31 cellular contexts compared by ENCODE assay signal in the genomic region with DNA sequence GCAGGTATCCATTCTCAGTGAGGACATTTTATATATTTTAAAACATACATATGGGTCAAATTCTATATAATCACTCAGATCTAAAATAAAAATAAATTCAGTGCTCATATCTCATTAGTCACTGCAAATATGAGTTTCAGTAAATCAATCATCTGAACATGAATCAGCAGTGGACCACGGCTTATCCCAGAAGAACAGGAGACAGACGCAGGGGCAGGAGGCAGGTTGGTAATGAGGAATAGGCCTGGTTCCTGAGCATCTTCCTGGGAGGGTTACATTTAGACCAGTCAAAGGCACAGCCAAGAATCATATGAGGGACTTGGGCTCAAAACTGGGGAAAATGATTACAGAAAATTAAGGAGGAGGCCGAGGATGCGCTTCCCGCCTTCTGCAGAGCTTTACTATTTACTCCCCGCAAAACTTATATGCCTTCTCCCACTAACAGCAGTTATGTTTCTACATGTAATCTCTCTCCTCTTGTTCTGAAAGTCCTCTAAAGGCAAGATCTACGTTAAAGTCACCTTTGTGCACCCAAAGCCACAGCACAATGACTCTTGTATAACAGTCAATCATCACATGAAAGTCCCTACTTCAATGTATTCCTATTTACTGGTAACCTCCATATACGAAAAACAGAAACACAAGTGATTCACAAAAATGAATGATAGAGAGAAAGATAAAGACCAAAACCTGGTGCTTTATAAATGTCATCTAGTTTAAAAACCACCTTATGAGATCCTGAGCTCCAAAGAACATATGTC. TPM values are rescaled to one million over a fixed set of nuclear protein-coding genes. Genes with fewer than 3 reads are reported as not detected.
"Had no signal": no experiment of that assay in that cellular context is flagged by ENCODE, and none has a peak within 500 bp of the region (broad histone marks: within the 10 kb centered on the region; RNA-seq: fewer than 3 reads in every experiment).

No MANE protein-coding gene starts in this region.

- H3K36me3 ChIP-seq: brain microvascular endothelial cell had no signal

- ATAC-seq: activated CD8-positive, alpha-beta memory T cell treated with anti-CD3 and anti-CD28 coated beads, Interleukin-2, amount 10 ng/mL, durations not matched to agents 7 days and 5 days; activated CD8-positive, alpha-beta T cell treated with anti-CD3 and anti-CD28 coated beads, Interleukin-2, amount 10 ng/mL, durations not matched to agents 7 days and 5 days; activated naive CD4-positive, alpha-beta T cell treated with anti-CD3 and anti-CD28 coated beads, Interleukin-2, amount 50 U/mL, for 72 hours; effector memory CD8-positive, alpha-beta T cell; foreskin keratinocyte; gastrocnemius medialis; heart left ventricle; T-cell had no signal

- H3K9me3 ChIP-seq: ascending aorta, esophagus muscularis mucosa, gastrocnemius medialis, heart left ventricle had no signal

- H3K27me3 Mint-ChIP-seq: activated CD4-positive, alpha-beta memory T cell treated with anti-CD3 and anti-CD28 coated beads for 36 hours; activated CD8-positive, alpha-beta memory T cell treated with anti-CD3 and anti-CD28 coated beads, Interleukin-2, amount 10 ng/mL, durations not matched to agents 7 days and 5 days; activated naive CD4-positive, alpha-beta T cell treated with anti-CD3 and anti-CD28 coated beads, Interleukin-2, amount 10 ng/mL, durations not matched to agents 7 days and 5 days; activated naive CD8-positive, alpha-beta T cell treated with anti-CD3 and anti-CD28 coated beads, Interleukin-2, amount 10 ng/mL, durations not matched to agents 7 days and 5 days; central memory CD8-positive, alpha-beta T cell; effector memory CD8-positive, alpha-beta T cell; T-cell had no signal

- H3K4me3 ChIP-seq: ascending aorta, esophagus muscularis mucosa, gastrocnemius medialis, heart left ventricle had no signal

- H3K9me3 Mint-ChIP-seq: activated CD4-positive, alpha-beta memory T cell treated with anti-CD3 and anti-CD28 coated beads for 36 hours; activated naive CD4-positive, alpha-beta T cell treated with anti-CD3 and anti-CD28 coated beads, Interleukin-2, amount 10 ng/mL, durations not matched to agents 7 days and 5 days; activated naive CD4-positive, alpha-beta T cell treated with anti-CD3 and anti-CD28 coated beads, Interleukin-2, amount 50 U/mL, for 72 hours; activated naive CD8-positive, alpha-beta T cell treated with anti-CD3 and anti-CD28 coated beads, Interleukin-2, amount 10 ng/mL, durations not matched to agents 7 days and 5 days; central memory CD8-positive, alpha-beta T cell; effector memory CD8-positive, alpha-beta T cell; T-cell; T-helper 1 cell treated with Interleukin-12 subunit alpha and Interleukin-12 subunit beta and Interleukin-4 antibody, amounts not matched to agents 30 μg/mL and 1 μg/mL, for 36 hours had no signal

- H3K4me3 Mint-ChIP-seq: activated CD4-positive, alpha-beta memory T cell treated with anti-CD3 and anti-CD28 coated beads for 36 hours; activated CD8-positive, alpha-beta memory T cell treated with anti-CD3 and anti-CD28 coated beads, Interleukin-2, amount 10 ng/mL, durations not matched to agents 7 days and 5 days; activated CD8-positive, alpha-beta T cell treated with anti-CD3 and anti-CD28 coated beads, Interleukin-2, amount 10 ng/mL, durations not matched to agents 7 days and 5 days; activated naive CD4-positive, alpha-beta T cell treated with anti-CD3 and anti-CD28 coated beads, Interleukin-2, amount 10 ng/mL, durations not matched to agents 7 days and 5 days; activated naive CD8-positive, alpha-beta T cell treated with anti-CD3 and anti-CD28 coated beads, Interleukin-2, amount 10 ng/mL, durations not matched to agents 7 days and 5 days; central memory CD8-positive, alpha-beta T cell; effector memory CD8-positive, alpha-beta T cell; T-cell; T-helper 1 cell treated with Interleukin-12 subunit alpha and Interleukin-12 subunit beta and Interleukin-4 antibody, amounts not matched to agents 30 μg/mL and 1 μg/mL, for 36 hours had no signal

- H3K27ac Mint-ChIP-seq: activated CD4-positive, alpha-beta memory T cell treated with anti-CD3 and anti-CD28 coated beads for 36 hours; activated CD8-positive, alpha-beta memory T cell treated with anti-CD3 and anti-CD28 coated beads, Interleukin-2, amount 10 ng/mL, durations not matched to agents 7 days and 5 days; activated CD8-positive, alpha-beta T cell treated with anti-CD3 and anti-CD28 coated beads, Interleukin-2, amount 10 ng/mL, durations not matched to agents 7 days and 5 days; activated naive CD4-positive, alpha-beta T cell treated with anti-CD3 and anti-CD28 coated beads, Interleukin-2, amount 10 ng/mL, durations not matched to agents 7 days and 5 days; activated naive CD4-positive, alpha-beta T cell treated with anti-CD3 and anti-CD28 coated beads, Interleukin-2, amount 50 U/mL, for 72 hours; activated naive CD8-positive, alpha-beta T cell treated with anti-CD3 and anti-CD28 coated beads, Interleukin-2, amount 10 ng/mL, durations not matched to agents 7 days and 5 days; effector memory CD8-positive, alpha-beta T cell; T-cell; T-helper 1 cell treated with Interleukin-12 subunit alpha and Interleukin-12 subunit beta and Interleukin-4 antibody, amounts not matched to agents 30 μg/mL and 1 μg/mL, for 36 hours had no signal

- DNase-seq: activated CD4-positive, alpha-beta memory T cell treated with anti-CD3 and anti-CD28 coated beads for 36 hours; activated CD4-positive, alpha-beta T cell treated with anti-CD3 and anti-CD28 coated beads for 1 hour; activated CD4-positive, alpha-beta T cell treated with anti-CD3 and anti-CD28 coated beads for 48 hours; activated CD8-positive, alpha-beta memory T cell treated with anti-CD3 and anti-CD28 coated beads, Interleukin-2, amount 10 ng/mL, durations not matched to agents 7 days and 5 days; activated CD8-positive, alpha-beta memory T cell treated with anti-CD3 and anti-CD28 coated beads, Interleukin-2, amount 50 U/mL, for 4 hours; activated CD8-positive, alpha-beta T cell treated with anti-CD3 and anti-CD28 coated beads, Interleukin-2, amount 10 ng/mL, durations not matched to agents 7 days and 5 days; activated gamma-delta T cell; activated naive CD4-positive, alpha-beta T cell; activated naive CD4-positive, alpha-beta T cell treated with anti-CD3 and anti-CD28 coated beads, Interleukin-2, amount 10 ng/mL, durations not matched to agents 7 days and 5 days; activated naive CD8-positive, alpha-beta T cell treated with anti-CD3 and anti-CD28 coated beads, Interleukin-2, amount 10 ng/mL, durations not matched to agents 7 days and 5 days; activated T-cell treated with anti-CD3 and anti-CD28 coated beads, Interleukin-2, amount 50 U/mL, for 1 hour; brain microvascular endothelial cell; cortex of kidney; dermis blood vessel endothelial cell; effector CD4-positive, alpha-beta T cell; effector memory CD8-positive, alpha-beta T cell; erythroblast; foreskin keratinocyte; gastrocnemius medialis; glutamatergic neuron; heart left ventricle; SW 1271; T-cell; T1000 had no signal

- H3K27me3 ChIP-seq: ascending aorta, brain microvascular endothelial cell, esophagus muscularis mucosa, foreskin keratinocyte, gastrocnemius medialis, heart left ventricle had no signal

- H3K27ac ChIP-seq: ascending aorta, brain microvascular endothelial cell, esophagus muscularis mucosa, foreskin keratinocyte, gastrocnemius medialis, heart left ventricle had no signal

- H3K4me1 Mint-ChIP-seq: activated CD8-positive, alpha-beta memory T cell treated with anti-CD3 and anti-CD28 coated beads, Interleukin-2, amount 10 ng/mL, durations not matched to agents 7 days and 5 days; activated naive CD4-positive, alpha-beta T cell treated with anti-CD3 and anti-CD28 coated beads, Interleukin-2, amount 10 ng/mL, durations not matched to agents 7 days and 5 days; activated naive CD8-positive, alpha-beta T cell treated with anti-CD3 and anti-CD28 coated beads, Interleukin-2, amount 10 ng/mL, durations not matched to agents 7 days and 5 days had no signal

- H3K4me1 ChIP-seq: ascending aorta, esophagus muscularis mucosa, foreskin keratinocyte, gastrocnemius medialis, heart left ventricle had no signal

RNA-seq across cellular contexts. Expression of a gene that starts 59.2 kb away (rescaled TPM):
- total RNA-seq: activated CD4-positive, alpha-beta memory T cell treated with anti-CD3 and anti-CD28 coated beads for 36 hours; activated CD8-positive, alpha-beta memory T cell treated with anti-CD3 and anti-CD28 coated beads for 36 hours; activated CD8-positive, alpha-beta memory T cell treated with anti-CD3 and anti-CD28 coated beads, Interleukin-2, amount 10 ng/mL, durations not matched to agents 7 days and 5 days; activated CD8-positive, alpha-beta T cell treated with anti-CD3 and anti-CD28 coated beads, Interleukin-2, amount 10 ng/mL, durations not matched to agents 7 days and 5 days; activated naive CD8-positive, alpha-beta T cell treated with anti-CD3 and anti-CD28 coated beads, Interleukin-2, amount 10 ng/mL, durations not matched to agents 7 days and 5 days; bronchial epithelial cell; dermis blood vessel endothelial cell; foreskin keratinocyte; gastrocnemius medialis had no signal
- polyA plus RNA-seq: foreskin keratinocyte had no signal
